In the genomic region with DNA sequence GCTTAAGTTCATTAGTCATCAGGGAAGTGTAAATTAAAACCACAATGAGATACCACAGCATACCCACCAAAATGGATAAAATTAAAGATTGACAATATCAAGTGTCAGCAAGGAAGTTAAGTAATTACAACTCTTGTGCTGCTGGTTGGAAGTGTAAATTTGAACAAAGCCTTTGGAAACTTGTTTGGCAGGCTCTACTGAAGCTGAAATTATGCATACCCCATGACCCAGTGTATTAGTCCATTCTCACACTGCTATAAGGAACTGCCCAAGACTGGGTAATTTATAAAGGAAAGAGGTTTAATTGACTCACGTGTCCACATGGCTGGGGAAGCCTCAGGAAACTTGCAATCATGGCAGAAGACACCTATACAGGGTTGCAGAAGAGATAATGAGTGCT, we compare ENCODE assay signal across 34 cellular contexts.
"Had no signal": no experiment of that assay in that cellular context is flagged by ENCODE, and none has a peak within 500 bp of the region (broad histone marks: within the 10 kb centered on the region; RNA-seq: fewer than 3 reads in every experiment).

No MANE protein-coding gene starts in this region.

- H3K9me3 Mint-ChIP-seq: activated T-helper 17 cell treated with anti-CD3 and anti-CD28 coated beads, Interleukin-2, amount 50 U/mL, for 72 hours had no signal

- H3K4me3 ChIP-seq: adrenal gland had no signal

- FAIRE-seq: TTC549 had no signal

- H3K27ac Mint-ChIP-seq: activated B cell treated with CpG ODN at 0.5 μM for 24 hours; activated CD4-positive, alpha-beta memory T cell treated with anti-CD3 and anti-CD28 coated beads for 36 hours; activated CD4-positive, alpha-beta T cell treated with anti-CD3 and anti-CD28 coated beads, Interleukin-2, amount 10 ng/mL, durations not matched to agents 24 days and 14 days; activated CD8-positive, alpha-beta T cell treated with anti-CD3 and anti-CD28 coated beads for 36 hours; activated naive CD4-positive, alpha-beta T cell treated with anti-CD3 and anti-CD28 coated beads for 36 hours; activated naive CD4-positive, alpha-beta T cell treated with anti-CD3 and anti-CD28 coated beads, Interleukin-2, amount 50 U/mL, for 72 hours; activated naive CD8-positive, alpha-beta T cell treated with anti-CD3 and anti-CD28 coated beads for 36 hours; activated T-cell treated with anti-CD3 and anti-CD28 coated beads, Interleukin-2, amount 50 U/mL, for 72 hours; activated T-helper 1 cell treated with anti-CD3 and anti-CD28 coated beads, Interleukin-12 subunit alpha, Interleukin-12 subunit beta, Interleukin-2, Interleukin-4 antibody, amounts not matched to agents 30 ng/mL and 10 ng/mL and 1 ng/mL, durations not matched to agents 14 hours and 24 hours and 36 hours; activated T-helper 17 cell treated with anti-CD3 and anti-CD28 coated beads, Interleukin-2, amount 50 U/mL, for 72 hours; brain; T-helper 1 cell treated with Interleukin-12 subunit alpha and Interleukin-12 subunit beta and Interleukin-4 antibody, amounts not matched to agents 30 μg/mL and 1 μg/mL, for 36 hours; T-helper 2 cell treated with Interferon-gamma antibody and Interleukin-4, amounts not matched to agents 5 μg/mL and 100 μg/mL, for 36 hours had no signal

- H3K4me1 Mint-ChIP-seq: activated B cell treated with CpG ODN at 0.5 μM for 24 hours; activated CD4-positive, alpha-beta T cell treated with anti-CD3 and anti-CD28 coated beads, Interleukin-2, amount 10 ng/mL, durations not matched to agents 24 days and 14 days; activated naive CD8-positive, alpha-beta T cell treated with anti-CD3 and anti-CD28 coated beads for 36 hours; activated T-helper 17 cell treated with anti-CD3 and anti-CD28 coated beads, Interleukin-2, amount 50 U/mL, for 72 hours; brain had no signal

- DNase-seq: activated B cell treated with CpG ODN at 0.5 μM for 24 hours; activated CD4-positive, alpha-beta memory T cell treated with anti-CD3 and anti-CD28 coated beads for 36 hours; activated CD4-positive, alpha-beta T cell treated with anti-CD3 and anti-CD28 coated beads for 4 hours; activated CD4-positive, alpha-beta T cell treated with anti-CD3 and anti-CD28 coated beads, Interleukin-2, amount 10 ng/mL, durations not matched to agents 24 days and 14 days; activated CD4-positive, alpha-beta T cell treated with anti-CD3 and anti-CD28 coated beads, Interleukin-2, amount 50 U/mL, for 1 hour; activated CD4-positive, alpha-beta T cell treated with anti-CD3 and anti-CD28 coated beads, Interleukin-2, amount 50 U/mL, for 4 hours; activated CD4-positive, CD25-positive, alpha-beta regulatory T cell treated with anti-CD3 and anti-CD28 coated beads, Interleukin-2, amount 50 U/mL, for 72 hours; activated CD8-positive, alpha-beta memory T cell treated with anti-CD3 and anti-CD28 coated beads, Interleukin-2, amount 50 U/mL, for 4 hours; activated CD8-positive, alpha-beta T cell treated with anti-CD3 and anti-CD28 coated beads for 36 hours; activated effector memory CD4-positive, alpha-beta T cell treated with anti-CD3 and anti-CD28 coated beads, Interleukin-2, amount 50 U/mL, for 16 hours; activated gamma-delta T cell treated with Interleukin-2 at 50 U/mL for 16 hours; activated naive CD4-positive, alpha-beta T cell; activated naive CD4-positive, alpha-beta T cell treated with anti-CD3 and anti-CD28 coated beads for 36 hours; activated naive CD4-positive, alpha-beta T cell treated with anti-CD3 and anti-CD28 coated beads, Interleukin-2, amount 50 U/mL, for 16 hours; activated naive CD8-positive, alpha-beta T cell treated with anti-CD3 and anti-CD28 coated beads for 36 hours; activated T-cell treated with anti-CD3 and anti-CD28 coated beads for 4 hours; activated T-cell treated with anti-CD3 and anti-CD28 coated beads, Interleukin-2, amount 50 U/mL, for 1 hour; activated T-cell treated with anti-CD3 and anti-CD28 coated beads, Interleukin-2, amount 50 U/mL, for 4 hours; activated T-cell treated with anti-CD3 and anti-CD28 coated beads, Interleukin-2, amount 50 U/mL, for 72 hours; adrenal gland; amniotic stem cell; aorta; central memory CD4-positive, alpha-beta T cell; T-helper 1 cell; T-helper 2 cell; T-helper 9 cell had no signal

- H3K27ac ChIP-seq: adrenal gland, VCaP had no signal

- ATAC-seq: activated CD8-positive, alpha-beta T cell treated with anti-CD3 and anti-CD28 coated beads for 36 hours; activated naive CD4-positive, alpha-beta T cell treated with anti-CD3 and anti-CD28 coated beads, Interleukin-2, amount 50 U/mL, for 72 hours; activated T-cell treated with anti-CD3 and anti-CD28 coated beads, Interleukin-2, amount 50 U/mL, for 4 hours; activated T-cell treated with anti-CD3 and anti-CD28 coated beads, Interleukin-2, amount 50 U/mL, for 72 hours; activated T-helper 17 cell treated with anti-CD3 and anti-CD28 coated beads, Interleukin-2, amount 50 U/mL, for 72 hours had no signal

- H3K27me3 ChIP-seq: adrenal gland had no signal

- H3K4me1 ChIP-seq: adrenal gland had no signal

- H3K36me3 Mint-ChIP-seq: activated CD4-positive, alpha-beta memory T cell treated with anti-CD3 and anti-CD28 coated beads for 36 hours; activated naive CD8-positive, alpha-beta T cell treated with anti-CD3 and anti-CD28 coated beads for 36 hours; brain had no signal

- H3K4me3 Mint-ChIP-seq: activated B cell treated with CpG ODN at 0.5 μM for 24 hours; activated CD4-positive, alpha-beta memory T cell treated with anti-CD3 and anti-CD28 coated beads for 36 hours; activated CD4-positive, alpha-beta T cell treated with anti-CD3 and anti-CD28 coated beads, Interleukin-2, amount 10 ng/mL, durations not matched to agents 24 days and 14 days; activated CD8-positive, alpha-beta T cell treated with anti-CD3 and anti-CD28 coated beads for 36 hours; activated naive CD4-positive, alpha-beta T cell treated with anti-CD3 and anti-CD28 coated beads for 36 hours; activated naive CD8-positive, alpha-beta T cell treated with anti-CD3 and anti-CD28 coated beads for 36 hours; activated T-cell treated with anti-CD3 and anti-CD28 coated beads, Interleukin-2, amount 50 U/mL, for 4 hours; activated T-cell treated with anti-CD3 and anti-CD28 coated beads, Interleukin-2, amount 50 U/mL, for 72 hours; activated T-helper 1 cell treated with anti-CD3 and anti-CD28 coated beads, Interleukin-12 subunit alpha, Interleukin-12 subunit beta, Interleukin-2, Interleukin-4 antibody, amounts not matched to agents 30 ng/mL and 10 ng/mL and 1 ng/mL, durations not matched to agents 14 hours and 24 hours and 36 hours; activated T-helper 17 cell treated with anti-CD3 and anti-CD28 coated beads, Interleukin-2, amount 50 U/mL, for 72 hours; brain; T-helper 1 cell treated with Interleukin-12 subunit alpha and Interleukin-12 subunit beta and Interleukin-4 antibody, amounts not matched to agents 30 μg/mL and 1 μg/mL, for 36 hours; T-helper 2 cell treated with Interferon-gamma antibody and Interleukin-4, amounts not matched to agents 5 μg/mL and 100 μg/mL, for 36 hours had no signal

- H3K27me3 Mint-ChIP-seq: activated CD4-positive, alpha-beta T cell treated with anti-CD3 and anti-CD28 coated beads, Interleukin-2, amount 10 ng/mL, durations not matched to agents 24 days and 14 days; activated CD8-positive, alpha-beta T cell treated with anti-CD3 and anti-CD28 coated beads for 36 hours; activated naive CD8-positive, alpha-beta T cell treated with anti-CD3 and anti-CD28 coated beads for 36 hours; brain had no signal

- H3K36me3 ChIP-seq: adrenal gland had no signal
